25 cellular contexts compared by ENCODE assay signal in genomic region chr16:14520753-14521152, GRCh38.
A peak's percentile ranks its signal among the peaks of the same experiment; 100 is the strongest.
DNase-seq lines count a peak whose midpoint lies in the region; ATAC-seq, FAIRE-seq and TF ChIP-seq lines count a peak whose summit lies in the region.
"Had no signal": no experiment of that assay in that cellular context is flagged by ENCODE, and none has a peak within 500 bp of the region (broad histone marks: within the 10 kb centered on the region; RNA-seq: fewer than 3 reads in every experiment).

No MANE protein-coding gene starts in this region.

- H3K4me1 Mint-ChIP-seq in activated CD8-positive, alpha-beta T cell treated with anti-CD3 and anti-CD28 coated beads, Interleukin-2, amount 10 ng/mL, durations not matched to agents 7 days and 5 days (ENCODE audit: low read depth) = peaks cover 9% of the 10 kb centered on the region
- peaks cover 26% of the 10 kb centered on the region for H3K4me1 Mint-ChIP-seq in activated CD8-positive, alpha-beta T cell treated with anti-CD3 and anti-CD28 coated beads for 36 hours (ENCODE audit: low read depth)
- peaks cover 33% of the 10 kb centered on the region for H3K4me1 Mint-ChIP-seq in CD8-positive, alpha-beta T cell (ENCODE audit: low read depth)
- H3K4me1 Mint-ChIP-seq in naive thymus-derived CD4-positive, alpha-beta T cell = peaks cover 14 to 52% (median 45%) of the 10 kb centered on the region in 7 donors

- H3K4me1 ChIP-seq in A549 = peaks cover 60% of the 10 kb centered on the region
- no peaks in the 10 kb centered on the region for H3K4me1 ChIP-seq in CD8-positive, alpha-beta T cell (ENCODE audit: insufficient read depth, low read length)
- H3K4me1 ChIP-seq in naive thymus-derived CD4-positive, alpha-beta T cell (ENCODE audit: control insufficient read depth in 2 of 2, insufficient read depth in 2 of 2, low read length in 2 of 2) = peaks cover 0 to 22% of the 10 kb centered on the region in 2 donors
- H3K4me1 ChIP-seq: SJSA1 had no signal

- no peaks in the 10 kb centered on the region for H3K27me3 ChIP-seq in CD8-positive, alpha-beta T cell (ENCODE audit: insufficient read depth, low read length)
- no peaks in the 10 kb centered on the region for H3K27me3 ChIP-seq in naive thymus-derived CD4-positive, alpha-beta T cell (ENCODE audit: control insufficient read depth in 2 of 2, insufficient read depth in 2 of 2, low read length in 2 of 2)
- H3K27me3 ChIP-seq in WERI-Rb-1 (ENCODE audit: insufficient read depth, low read depth, severe bottlenecking) = no peaks in the 10 kb centered on the region
- H3K27me3 ChIP-seq: BLaER1 treated with 17β-estradiol and CSF1 and Interleukin-3, amounts not matched to agents 10 nM and 100 nM; SJSA1 had no signal

- WGBS in A549 (ENCODE audit: missing lambda C conversion rate) = 84% methylated on average over 2 of the region's 2 CpGs

- FAIRE-seq in A549 (lab: Jason Lieb, UNC) = no peak
- FAIRE-seq: A204.1, GM19239, HepG2 had no signal

- DNase-seq in activated CD8-positive, alpha-beta T cell treated with anti-CD3 and anti-CD28 coated beads, Interleukin-2, amount 10 ng/mL, durations not matched to agents 7 days and 5 days = no peak
- DNase-seq in activated CD8-positive, alpha-beta T cell treated with anti-CD3 and anti-CD28 coated beads for 36 hours = no peak
- DNase-seq in A549 (ENCODE audit: low read depth in 1 of 2, low spot score in 1 of 2) (no peak), WERI-Rb-1 (no peak), C1 segment of cervical spinal cord (lab: John Stamatoyannopoulos, UW) (no peak), COLO668 (lab: John Stamatoyannopoulos, UW; ENCODE audit: unreplicated experiment) (no peak)
- DNase-seq in CD8-positive, alpha-beta T cell = no peak
- no peak for DNase-seq in naive thymus-derived CD4-positive, alpha-beta T cell
- DNase-seq: AML-193, DMS153, DND-41, Kasumi-1, NCI-H1092 treated with DMSO at 0.1 percent for 48 hours, NCI-H146, NCI-H1930, NCI-H2107, NCI-H526 treated with DMSO at 0.1 percent for 48 hours, PC-9, Right ventricle myocardium superior, RPMI8226 had no signal

- H3K27me3 Mint-ChIP-seq in activated CD8-positive, alpha-beta T cell treated with anti-CD3 and anti-CD28 coated beads, Interleukin-2, amount 10 ng/mL, durations not matched to agents 7 days and 5 days (ENCODE audit: low read depth) = no peaks in the 10 kb centered on the region
- no peaks in the 10 kb centered on the region for H3K27me3 Mint-ChIP-seq in activated CD8-positive, alpha-beta T cell treated with anti-CD3 and anti-CD28 coated beads for 36 hours
- H3K27me3 Mint-ChIP-seq in CD8-positive, alpha-beta T cell (ENCODE audit: low read depth) = no peaks in the 10 kb centered on the region
- H3K27me3 Mint-ChIP-seq in naive thymus-derived CD4-positive, alpha-beta T cell = no peaks in the 10 kb centered on the region

- POLR2A ChIA-PET in activated CD8-positive, alpha-beta T cell treated with anti-CD3 and anti-CD28 coated beads, Interleukin-2, amount 10 ng/mL, durations not matched to agents 7 days and 5 days (lab: Charles Lee) = no interaction called here
- POLR2A ChIA-PET in activated CD8-positive, alpha-beta T cell treated with anti-CD3 and anti-CD28 coated beads for 36 hours (lab: Charles Lee) = no interaction called here
- POLR2A ChIA-PET in A549 (lab: Yijun Ruan, JAX) = no interaction called here
- POLR2A ChIA-PET in CD8-positive, alpha-beta T cell (lab: Charles Lee) = no interaction called here
- POLR2A ChIA-PET in naive thymus-derived CD4-positive, alpha-beta T cell (lab: Charles Lee) = no interaction called here

- TF ChIP-seq RAD21 in A549 (conservative IDR thresholded peaks at IDR 0.05 in 1 of 2, IDR thresholded peaks at IDR 0.05 in 1 of 2) = no peak

- no peak for TF ChIP-seq CTCF in activated CD8-positive, alpha-beta T cell treated with anti-CD3 and anti-CD28 coated beads for 36 hours (IDR thresholded peaks at IDR 0.05)
- TF ChIP-seq CTCF in A549 (IDR thresholded peaks at IDR 0.05) (no peak), WERI-Rb-1 (IDR thresholded peaks at IDR 0.05; ENCODE audit: low read depth, low read length) (no peak)
- TF ChIP-seq CTCF in CD8-positive, alpha-beta T cell (IDR thresholded peaks at IDR 0.05) = no peak

- peak overlapping the region; percentile 15 for H3K27ac Mint-ChIP-seq in activated CD8-positive, alpha-beta T cell treated with anti-CD3 and anti-CD28 coated beads, Interleukin-2, amount 10 ng/mL, durations not matched to agents 7 days and 5 days
- no peak overlapping the region for H3K27ac Mint-ChIP-seq in activated CD8-positive, alpha-beta T cell treated with anti-CD3 and anti-CD28 coated beads for 36 hours
- peak overlapping the region; percentile 79 for H3K27ac Mint-ChIP-seq in CD8-positive, alpha-beta T cell
- H3K27ac Mint-ChIP-seq in naive thymus-derived CD4-positive, alpha-beta T cell = peak overlapping the region; percentile 44 to 92 (median 73)

- ATAC-seq in activated CD8-positive, alpha-beta T cell treated with anti-CD3 and anti-CD28 coated beads, Interleukin-2, amount 10 ng/mL, durations not matched to agents 7 days and 5 days = peak; percentile 15
- no peak for ATAC-seq in activated CD8-positive, alpha-beta T cell treated with anti-CD3 and anti-CD28 coated beads for 36 hours
- ATAC-seq in A549 = no peak
- ATAC-seq in CD8-positive, alpha-beta T cell = no peak
- ATAC-seq in naive thymus-derived CD4-positive, alpha-beta T cell = no peak
- ATAC-seq: HepG2 had no signal

- no peaks in the 10 kb centered on the region for H3K9me3 Mint-ChIP-seq in activated CD8-positive, alpha-beta T cell treated with anti-CD3 and anti-CD28 coated beads, Interleukin-2, amount 10 ng/mL, durations not matched to agents 7 days and 5 days (ENCODE audit: insufficient read depth)
- H3K9me3 Mint-ChIP-seq in activated CD8-positive, alpha-beta T cell treated with anti-CD3 and anti-CD28 coated beads for 36 hours = no peaks in the 10 kb centered on the region
- no peaks in the 10 kb centered on the region for H3K9me3 Mint-ChIP-seq in CD8-positive, alpha-beta T cell
- H3K9me3 Mint-ChIP-seq in naive thymus-derived CD4-positive, alpha-beta T cell = no peaks in the 10 kb centered on the region

- no peak overlapping the region for H3K4me2 ChIP-seq in A549
- H3K4me2 ChIP-seq: PC-9 had no signal

- H3K36me3 Mint-ChIP-seq in activated CD8-positive, alpha-beta T cell treated with anti-CD3 and anti-CD28 coated beads, Interleukin-2, amount 10 ng/mL, durations not matched to agents 7 days and 5 days (ENCODE audit: low read depth) = peaks cover 2% of the 10 kb centered on the region
- no peaks in the 10 kb centered on the region for H3K36me3 Mint-ChIP-seq in activated CD8-positive, alpha-beta T cell treated with anti-CD3 and anti-CD28 coated beads for 36 hours (ENCODE audit: low read depth)
- peaks cover 5% of the 10 kb centered on the region for H3K36me3 Mint-ChIP-seq in CD8-positive, alpha-beta T cell
- peaks cover 0 to 7% (median 4%) of the 10 kb centered on the region in 5 donors for H3K36me3 Mint-ChIP-seq in naive thymus-derived CD4-positive, alpha-beta T cell

- H3K9me3 ChIP-seq in A549 (no peaks in the 10 kb centered on the region), WERI-Rb-1 (ENCODE audit: severe bottlenecking) (no peaks in the 10 kb centered on the region)
- no peaks in the 10 kb centered on the region for H3K9me3 ChIP-seq in CD8-positive, alpha-beta T cell (ENCODE audit: low read length)
- no peaks in the 10 kb centered on the region for H3K9me3 ChIP-seq in naive thymus-derived CD4-positive, alpha-beta T cell (ENCODE audit: control insufficient read depth in 2 of 3, low read length in 3 of 3)
- H3K9me3 ChIP-seq: BLaER1 treated with 17β-estradiol and CSF1 and Interleukin-3, amounts not matched to agents 10 nM and 100 nM; SJSA1 had no signal

- CTCF ChIA-PET in activated CD8-positive, alpha-beta T cell treated with anti-CD3 and anti-CD28 coated beads, Interleukin-2, amount 10 ng/mL, durations not matched to agents 7 days and 5 days (lab: Charles Lee) = interaction anchor here (0.8 kb wide), 1 partner anchor 8 kb away, joined by 4 read pairs; no protein-coding TSS in a partner anchor
- CTCF ChIA-PET in activated CD8-positive, alpha-beta T cell treated with anti-CD3 and anti-CD28 coated beads for 36 hours (lab: Charles Lee) = no interaction called here
- CTCF ChIA-PET in A549 (lab: Yijun Ruan, JAX) = no interaction called here
- CTCF ChIA-PET in CD8-positive, alpha-beta T cell (lab: Charles Lee) = interaction anchor here (1.4 kb wide), 1 partner anchor 8 kb away, joined by 3 read pairs; no protein-coding TSS in a partner anchor
- CTCF ChIA-PET in naive thymus-derived CD4-positive, alpha-beta T cell (lab: Charles Lee) = no interaction called here

- no peak for TF ChIP-seq POLR2A in A549 (IDR thresholded peaks at IDR 0.05; ENCODE audit: low read length)

- intact Hi-C loops in activated CD8-positive, alpha-beta T cell treated with anti-CD3 and anti-CD28 coated beads for 36 hours (cut with micrococcal nuclease) = no loop called here
- intact Hi-C loops in CD8-positive, alpha-beta T cell (cut with DNase I, micrococcal nuclease) = no loop called here
- intact Hi-C loops in naive thymus-derived CD4-positive, alpha-beta T cell (cut with micrococcal nuclease) = loop anchor here in 1 of 2 donors (10.0 kb wide), 1 partner anchor 86 kb away; no protein-coding TSS in a partner anchor

- no peak overlapping the region for H3K4me3 ChIP-seq in A549
- H3K4me3 ChIP-seq in CD8-positive, alpha-beta T cell (ENCODE audit: low read depth, low read length) = no peak overlapping the region
- H3K4me3 ChIP-seq in naive thymus-derived CD4-positive, alpha-beta T cell (ENCODE audit: low read length) = no peak overlapping the region
- no peak overlapping the region for H3K4me3 ChIP-seq in WERI-Rb-1 (ENCODE audit: low read depth, low read length)
- H3K4me3 ChIP-seq: BLaER1 treated with 17β-estradiol and CSF1 and Interleukin-3, amounts not matched to agents 10 nM and 100 nM; PC-9; SJSA1 had no signal

- H3K27ac ChIP-seq in A549 = peak overlapping the region; percentile 54 to 77; a peak in 5 of 6 replicates
- H3K27ac ChIP-seq in CD8-positive, alpha-beta T cell (ENCODE audit: low read depth, low read length) = no peak overlapping the region
- H3K27ac ChIP-seq in naive thymus-derived CD4-positive, alpha-beta T cell (ENCODE audit: low read depth, low read length) = no peak overlapping the region
- H3K27ac ChIP-seq in WERI-Rb-1 = no peak overlapping the region
- H3K27ac ChIP-seq: BLaER1 treated with 17β-estradiol and CSF1 and Interleukin-3, amounts not matched to agents 10 nM and 100 nM; PC-9; SJSA1 had no signal

- TF ChIP-seq EP300 in A549 (IDR thresholded peaks at IDR 0.05) = no peak

- no peak overlapping the region for H3K4me3 Mint-ChIP-seq in activated CD8-positive, alpha-beta T cell treated with anti-CD3 and anti-CD28 coated beads, Interleukin-2, amount 10 ng/mL, durations not matched to agents 7 days and 5 days
- H3K4me3 Mint-ChIP-seq in activated CD8-positive, alpha-beta T cell treated with anti-CD3 and anti-CD28 coated beads for 36 hours = no peak overlapping the region
- H3K4me3 Mint-ChIP-seq in CD8-positive, alpha-beta T cell = no peak overlapping the region
- H3K4me3 Mint-ChIP-seq in naive thymus-derived CD4-positive, alpha-beta T cell = peak overlapping the region in 9 of 10 donors; percentile 18 to 75 (median 46)

- H3K36me3 ChIP-seq in CD8-positive, alpha-beta T cell (ENCODE audit: insufficient read depth, low read length) = no peaks in the 10 kb centered on the region
- H3K36me3 ChIP-seq in naive thymus-derived CD4-positive, alpha-beta T cell (ENCODE audit: control insufficient read depth in 2 of 3, insufficient read depth in 3 of 3, low read length in 3 of 3) = no peaks in the 10 kb centered on the region
- H3K36me3 ChIP-seq in WERI-Rb-1 = no peaks in the 10 kb centered on the region
- H3K36me3 ChIP-seq: SJSA1 had no signal

Comparison
In these comparisons a context has a peak if more than half of its experiments do, and no peak if none do; other contexts are left out.
1. CTCF ChIA-PET loops: an anchor here in activated CD8-positive, alpha-beta T cell treated with anti-CD3 and anti-CD28 coated beads, Interleukin-2, amount 10 ng/mL, durations not matched to agents 7 days and 5 days (0.8 kb wide) and CD8-positive, alpha-beta T cell (1.4 kb wide); none called in activated CD8-positive, alpha-beta T cell treated with anti-CD3 and anti-CD28 coated beads for 36 hours, A549 and naive thymus-derived CD4-positive, alpha-beta T cell.
2. H3K4me3 Mint-ChIP-seq: peak in naive thymus-derived CD4-positive, alpha-beta T cell (9 of 10); none in activated CD8-positive, alpha-beta T cell treated with anti-CD3 and anti-CD28 coated beads, Interleukin-2, amount 10 ng/mL, durations not matched to agents 7 days and 5 days (single experiment), activated CD8-positive, alpha-beta T cell treated with anti-CD3 and anti-CD28 coated beads for 36 hours (single experiment) and CD8-positive, alpha-beta T cell (single experiment).
3. H3K27ac ChIP-seq: peak in A549 (2 of 2); none in CD8-positive, alpha-beta T cell (single experiment), naive thymus-derived CD4-positive, alpha-beta T cell (single experiment) and WERI-Rb-1 (single experiment).